In the genomic region with DNA sequence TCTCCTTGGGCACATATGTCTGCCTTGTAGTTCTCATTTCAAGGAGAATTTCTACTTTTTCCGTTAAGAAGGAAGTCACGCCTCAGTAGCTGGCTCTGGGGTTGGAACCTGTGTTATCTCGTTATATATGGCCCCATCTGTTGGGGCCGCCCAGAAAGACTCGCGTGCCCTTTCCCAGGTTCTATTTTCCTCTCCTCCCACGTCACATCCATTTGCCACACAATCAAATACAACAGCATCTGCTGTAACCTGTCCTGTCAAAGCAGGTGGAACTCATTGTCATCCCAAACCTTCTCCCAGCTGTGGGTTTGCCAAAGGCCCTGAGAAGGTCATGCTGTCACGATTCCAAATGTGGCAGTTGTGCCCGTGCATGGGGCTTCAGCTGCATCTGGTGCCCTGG, we compare ENCODE assay signal across 23 cellular contexts.
"Had no signal": no experiment of that assay in that cellular context is flagged by ENCODE, and none has a peak within 500 bp of the region (broad histone marks: within the 10 kb centered on the region; RNA-seq: fewer than 3 reads in every experiment).

No MANE protein-coding gene starts in this region.

- H3K4me3 ChIP-seq: cardiac muscle cell, MG63 had no signal

- H3K27ac ChIP-seq: brain microvascular endothelial cell, cardiac muscle cell, WERI-Rb-1 had no signal

- H3K9me3 ChIP-seq: MG63 had no signal

- H3K36me3 ChIP-seq: brain microvascular endothelial cell, cardiac muscle cell, MG63, WERI-Rb-1 had no signal

- DNase-seq: activated CD4-positive, alpha-beta memory T cell treated with anti-CD3 and anti-CD28 coated beads, Interleukin-2, amount 10 ng/mL, durations not matched to agents 7 days and 5 days; activated CD4-positive, alpha-beta T cell treated with anti-CD3 and anti-CD28 coated beads for 36 hours; activated CD4-positive, alpha-beta T cell treated with anti-CD3 and anti-CD28 coated beads, Interleukin-2, amount 50 U/mL, for 1 hour; activated gamma-delta T cell; activated naive CD4-positive, alpha-beta T cell treated with anti-CD3 and anti-CD28 coated beads for 36 hours; activated T-cell treated with anti-CD3 and anti-CD28 coated beads for 4 hours; activated T-cell treated with anti-CD3 and anti-CD28 coated beads, Interleukin-2, amount 50 U/mL, for 48 hours; amygdala; brain microvascular endothelial cell; MG63; MV-4-11; NCI-H1417 treated with DMSO at 0.1 percent for 48 hours; NCI-H187; NCI-H2081; NCI-H2227 treated with DMSO at 0.1 percent for 48 hours; NCI-H526 treated with DMSO at 0.1 percent for 48 hours; NCI-H82; SHP77 treated with DMSO at 0.1 percent for 48 hours; T-helper 17 cell; T-helper 9 cell; WERI-Rb-1 had no signal

- H3K27me3 ChIP-seq: brain microvascular endothelial cell, cardiac muscle cell, MG63 had no signal

- ATAC-seq: activated CD4-positive, alpha-beta T cell treated with anti-CD3 and anti-CD28 coated beads for 36 hours; activated T-helper 17 cell treated with anti-CD3 and anti-CD28 coated beads, Interleukin-2, amount 50 U/mL, for 72 hours; T-helper 17 cell had no signal
